Comparison of ENCODE assay signal across 1 cellular context in genomic region chr2:3956892-3957291, GRCh38.
TF ChIP-seq lines count a peak whose summit lies in the region.

No MANE protein-coding gene starts in this region.

TF ChIP-seq in H1, 55 proteins besides CTCF, POLR2A, EP300 and RAD21:
- TF ChIP-seq SP4 (IDR thresholded peaks at IDR 0.05; ENCODE audit: low read length) (no peak), POU5F1 (IDR thresholded peaks at IDR 0.05; ENCODE audit: low read depth, low read length) (no peak), SIRT6 (IDR thresholded peaks at IDR 0.05; ENCODE audit: low read length) (no peak), MAFK (IDR thresholded peaks at IDR 0.05; ENCODE audit: low read depth, low read length) (no peak), SP2 (IDR thresholded peaks at IDR 0.05; ENCODE audit: low read length) (no peak), GABPA (IDR thresholded peaks at IDR 0.05; ENCODE audit: borderline replicate concordance, insufficient read depth, low read length) (no peak), CHD1 (IDR thresholded peaks at IDR 0.05; ENCODE audit: low read depth, low read length) (no peak), POLR2AphosphoS5 (IDR thresholded peaks at IDR 0.05; ENCODE audit: low read depth, low read length) (no peak), BACH1 (IDR thresholded peaks at IDR 0.05; ENCODE audit: low read length) (no peak), SUZ12 (IDR thresholded peaks at IDR 0.05; ENCODE audit: low read length) (no peak), TEAD4 (IDR thresholded peaks at IDR 0.05; ENCODE audit: low read depth, low read length) (no peak), EZH2 (IDR thresholded peaks at IDR 0.05; ENCODE audit: low read depth, low read length, severe bottlenecking) (no peak), PHF8 (conservative IDR thresholded peaks at IDR 0.05; ENCODE audit: low read depth, low read length) (no peak), ASH2L (IDR thresholded peaks at IDR 0.05; ENCODE audit: low read length) (no peak), CHD2 (IDR thresholded peaks at IDR 0.05; ENCODE audit: low read length) (no peak)
- TF ChIP-seq, protein P1, sequence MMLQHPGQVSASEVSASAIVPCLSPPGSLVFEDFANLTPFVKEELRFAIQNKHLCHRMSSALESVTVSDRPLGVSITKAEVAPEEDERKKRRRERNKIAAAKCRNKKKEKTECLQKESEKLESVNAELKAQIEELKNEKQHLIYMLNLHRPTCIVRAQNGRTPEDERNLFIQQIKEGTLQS (IDR thresholded peaks at IDR 0.05; ENCODE audit: insufficient read depth, low read depth, low read length) = no peak
